ENCODE assay signal across 15 cellular contexts in the genomic region with DNA sequence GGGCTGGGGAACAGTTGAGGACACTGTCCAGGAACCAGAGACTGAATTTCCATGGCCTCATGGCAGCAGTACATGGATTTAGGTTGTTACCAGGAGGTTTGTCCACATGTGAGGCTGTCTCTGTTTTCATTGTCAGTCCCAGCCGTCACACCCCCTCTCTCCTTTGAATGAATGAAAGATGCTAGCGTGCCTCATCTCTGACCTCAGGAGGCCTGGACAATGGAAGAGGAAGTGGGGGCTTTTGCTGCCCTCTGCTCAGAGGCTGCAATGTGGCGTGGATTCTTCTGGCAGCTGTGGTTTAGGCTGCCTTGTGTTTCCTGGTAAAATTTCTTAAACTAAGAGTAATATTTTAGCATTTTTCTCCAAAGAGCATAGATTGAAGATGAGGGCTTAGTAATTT. TPM values are rescaled to one million over a fixed set of nuclear protein-coding genes. Genes with fewer than 3 reads are reported as not detected.
A peak's percentile ranks its signal among the peaks of the same experiment; 100 is the strongest.
DNase-seq lines count a peak whose midpoint lies in the region; ATAC-seq and TF ChIP-seq lines count a peak whose summit lies in the region.
"Had no signal": no experiment of that assay in that cellular context is flagged by ENCODE, and none has a peak within 500 bp of the region (broad histone marks: within the 10 kb centered on the region; RNA-seq: fewer than 3 reads in every experiment).

No MANE protein-coding gene starts in this region.

- no peak overlapping the region for H3K4me3 ChIP-seq in neutrophil (ENCODE audit: low read depth in 1 of 2, low read length in 1 of 2)
- H3K4me3 ChIP-seq: GM12878 had no signal

- no peaks in the 10 kb centered on the region for H3K27me3 ChIP-seq in neutrophil

- in situ Hi-C loops in KBM-7 (cut with MboI; ENCODE audit: low pct_unique_long_range_greater_than_20kb, low sequenced_read_pairs), result no loop called here

- no peaks in the 10 kb centered on the region for H3K36me3 ChIP-seq in neutrophil

- TF ChIP-seq CTCF in neutrophil (IDR thresholded peaks at IDR 0.05), result no peak

- H3K9me3 ChIP-seq in neutrophil, result no peaks in the 10 kb centered on the region

- DNase-seq in KBM-7 (peak; percentile 89), dermis microvascular lymphatic vessel endothelial cell (ENCODE audit: low read depth in 2 of 2) (peak; percentile 47 to 85), anterior cingulate cortex (lab: John Stamatoyannopoulos, UW) (no peak), HPDE6-E6E7 (ENCODE audit: extremely low spot score) (no peak)
- DNase-seq: activated CD4-positive, alpha-beta T cell treated with anti-CD3 and anti-CD28 coated beads for 1 hour; immature natural killer cell; mesendoderm; NCI-H1048; NCI-H2107; NCI-H526 treated with DMSO at 0.1 percent for 48 hours; stimulated activated CD4-positive, alpha-beta T cell treated with anti-CD3 and anti-CD28 coated beads, Interleukin-1b, Interleukin-23, amount 100 ng/mL, for 48 hours had no signal

- ATAC-seq in GM21576 (IDR thresholded peaks at IDR 0.05; ENCODE audit: unreplicated experiment), result no peak
- ATAC-seq: GM12878 had no signal

- peaks cover 90 to 94% of the 10 kb centered on the region in 2 experiments for H3K4me1 ChIP-seq in neutrophil (ENCODE audit: control insufficient read depth in 1 of 2, insufficient read depth in 1 of 2, low read depth in 1 of 2, low read length in 1 of 2)

- peak overlapping the region; percentile 80 for H3K27ac ChIP-seq in neutrophil

TF ChIP-seq in PFSK-1, 5 proteins besides CTCF, POLR2A, EP300 and RAD21:
- TF ChIP-seq, protein P1, sequence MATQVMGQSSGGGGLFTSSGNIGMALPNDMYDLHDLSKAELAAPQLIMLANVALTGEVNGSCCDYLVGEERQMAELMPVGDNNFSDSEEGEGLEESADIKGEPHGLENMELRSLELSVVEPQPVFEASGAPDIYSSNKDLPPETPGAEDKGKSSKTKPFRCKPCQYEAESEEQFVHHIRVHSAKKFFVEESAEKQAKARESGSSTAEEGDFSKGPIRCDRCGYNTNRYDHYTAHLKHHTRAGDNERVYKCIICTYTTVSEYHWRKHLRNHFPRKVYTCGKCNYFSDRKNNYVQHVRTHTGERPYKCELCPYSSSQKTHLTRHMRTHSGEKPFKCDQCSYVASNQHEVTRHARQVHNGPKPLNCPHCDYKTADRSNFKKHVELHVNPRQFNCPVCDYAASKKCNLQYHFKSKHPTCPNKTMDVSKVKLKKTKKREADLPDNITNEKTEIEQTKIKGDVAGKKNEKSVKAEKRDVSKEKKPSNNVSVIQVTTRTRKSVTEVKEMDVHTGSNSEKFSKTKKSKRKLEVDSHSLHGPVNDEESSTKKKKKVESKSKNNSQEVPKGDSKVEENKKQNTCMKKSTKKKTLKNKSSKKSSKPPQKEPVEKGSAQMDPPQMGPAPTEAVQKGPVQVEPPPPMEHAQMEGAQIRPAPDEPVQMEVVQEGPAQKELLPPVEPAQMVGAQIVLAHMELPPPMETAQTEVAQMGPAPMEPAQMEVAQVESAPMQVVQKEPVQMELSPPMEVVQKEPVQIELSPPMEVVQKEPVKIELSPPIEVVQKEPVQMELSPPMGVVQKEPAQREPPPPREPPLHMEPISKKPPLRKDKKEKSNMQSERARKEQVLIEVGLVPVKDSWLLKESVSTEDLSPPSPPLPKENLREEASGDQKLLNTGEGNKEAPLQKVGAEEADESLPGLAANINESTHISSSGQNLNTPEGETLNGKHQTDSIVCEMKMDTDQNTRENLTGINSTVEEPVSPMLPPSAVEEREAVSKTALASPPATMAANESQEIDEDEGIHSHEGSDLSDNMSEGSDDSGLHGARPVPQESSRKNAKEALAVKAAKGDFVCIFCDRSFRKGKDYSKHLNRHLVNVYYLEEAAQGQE (IDR thresholded peaks at IDR 0.05; ENCODE audit: insufficient read depth in 1 of 2, low read depth in 2 of 2, low read length in 2 of 2), result peak in 1 of 2 experiments; percentile 7; a peak in 1 of 4 replicates
- TF ChIP-seq POLR2AphosphoS5 (IDR thresholded peaks at IDR 0.05; ENCODE audit: low read depth, low read length), result no peak
- peak; percentile 98 for TF ChIP-seq SIN3A (IDR thresholded peaks at IDR 0.05; ENCODE audit: borderline replicate concordance, insufficient read depth, low read length)

RNA-seq across cellular contexts. Expression of a gene that starts 47.5 kb away (rescaled TPM):
- polyA plus RNA-seq in PFSK-1 (2012; ENCODE audit: insufficient read length, low read depth), result 53.2 TPM
- total RNA-seq in dermis microvascular lymphatic vessel endothelial cell, result 46.5 and 56.6 TPM in 2 replicates

Comparison
In these comparisons a context has a peak if more than half of its experiments do, and no peak if none do; other contexts are left out.
1. DNase-seq: peak in KBM-7 (single experiment) and dermis microvascular lymphatic vessel endothelial cell (2 of 2); none in anterior cingulate cortex (0 of 58) and HPDE6-E6E7 (single experiment).